ENCODE assay signal across 7 cellular contexts in the genomic region with DNA sequence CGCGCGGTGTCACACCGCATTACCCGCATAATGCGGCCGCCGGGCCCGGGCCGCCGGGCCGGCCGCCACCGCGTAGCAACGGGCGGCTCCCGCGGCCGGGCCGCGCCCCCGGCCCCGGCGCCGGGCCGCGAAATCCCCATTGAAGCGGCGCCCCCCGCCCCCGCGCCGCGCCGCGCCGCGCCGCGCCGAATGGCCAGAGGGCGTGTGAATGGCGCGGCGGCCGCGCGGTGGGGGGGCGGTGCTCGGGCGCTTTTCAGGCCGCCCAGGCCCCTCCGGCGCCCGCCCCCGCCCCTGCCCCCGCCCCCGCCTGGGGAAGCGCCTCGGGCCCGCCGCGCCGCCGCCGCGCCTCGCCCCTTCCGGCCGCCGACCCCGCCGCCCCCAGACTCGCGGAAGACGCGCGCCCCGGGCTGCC. TPM values are rescaled to one million over a fixed set of nuclear protein-coding genes. Genes with fewer than 3 reads are reported as not detected.
DNase-seq lines count a peak whose midpoint lies in the region; ATAC-seq, FAIRE-seq and TF ChIP-seq lines count a peak whose summit lies in the region.

No MANE protein-coding gene starts in this region.

- CTCF ChIA-PET in GM10248 (lab: Yijun Ruan, JAX): no interaction called here

- in situ Hi-C loops in astrocyte of the spinal cord (cut with HindIII; ENCODE audit: low sequenced_read_pairs): no loop called here

- no peaks in the 10 kb centered on the region for H3K4me1 ChIP-seq in urinary bladder (ENCODE audit: insufficient read depth)

- H3K27ac ChIP-seq in KOPT-K1 (ENCODE audit: low read depth, low read length, poor library complexity, severe bottlenecking): peak overlapping the region; percentile 58
- H3K27ac ChIP-seq in urinary bladder (ENCODE audit: low read depth): no peak overlapping the region

- TF ChIP-seq CTCF in GM10248 (IDR thresholded peaks at IDR 0.05; ENCODE audit: control extremely low read depth, extremely low read depth, low read depth, missing control alignments): no peak
- no peak for TF ChIP-seq CTCF in astrocyte of the spinal cord (IDR thresholded peaks at IDR 0.05; ENCODE audit: low read depth, low read length)

- DNase-seq in GM10248 (ENCODE audit: extremely low spot score) (peak; percentile 46), astrocyte of the spinal cord (ENCODE audit: low read depth, low spot score) (no peak), left colon (peak in 1 of 2 donors; percentile 46), GM12891 (ENCODE audit: insufficient read length, low spot score) (no peak), HT-29 (ENCODE audit: low spot score) (no peak)

- ATAC-seq in left colon: peak; percentile 33

- no peak for FAIRE-seq in GM12891 (lab: Jason Lieb, UNC)

- WGBS in urinary bladder: under 1% methylated on average over 80 of the region's 80 CpGs

- H3K4me3 ChIP-seq in astrocyte of the spinal cord (ENCODE audit: low read depth, low read length): peak overlapping the region; percentile 34
- peak overlapping the region; percentile 57 for H3K4me3 ChIP-seq in urinary bladder (ENCODE audit: low read depth, low read length)

- TF ChIP-seq POLR2A in GM12891 (IDR thresholded peaks at IDR 0.05; ENCODE audit: low read depth, low read length): no peak

- H3K36me3 ChIP-seq in KOPT-K1 (ENCODE audit: insufficient read depth, low read length) (no peaks in the 10 kb centered on the region), urinary bladder (ENCODE audit: insufficient read depth) (no peaks in the 10 kb centered on the region)

- H3K9me3 ChIP-seq in KOPT-K1 (ENCODE audit: insufficient read depth, low read length, poor library complexity, severe bottlenecking): no peaks in the 10 kb centered on the region

- intact Hi-C loops in left colon (cut with DNase I, micrococcal nuclease): no loop called here

- POLR2A ChIA-PET in GM10248 (lab: Yijun Ruan, JAX): no interaction called here

TF ChIP-seq in GM12891, 5 proteins besides CTCF, POLR2A, EP300 and RAD21:
- TF ChIP-seq POU2F2 (IDR thresholded peaks at IDR 0.05; ENCODE audit: low read depth, low read length) (no peak), PAX5 (IDR thresholded peaks at IDR 0.05; ENCODE audit: insufficient read depth, low read length, severe bottlenecking) (no peak), TAF1 (IDR thresholded peaks at IDR 0.05; ENCODE audit: low read depth, low read length) (no peak), POLR2AphosphoS5 (IDR thresholded peaks at IDR 0.05; ENCODE audit: low read depth, low read length) (no peak), SPI1 (IDR thresholded peaks at IDR 0.05; ENCODE audit: low read depth, low read length) (no peak)
TF ChIP-seq in GM12891: peak in this region for 0.

RNA-seq across cellular contexts. Expression of gene WNT3, which starts 46.9 kb away (rescaled TPM):
- total RNA-seq in left colon (under 1 TPM; 0.39 to 0.95 TPM), urinary bladder (0.90 TPM)
- 0.54 TPM for polyA plus RNA-seq in urinary bladder
- 0.04 TPM for polyA plus RNA-seq in GM12891 (2012; ENCODE audit: low read depth, missing spikeins)
- 0.08 TPM in 2 replicates for total RNA-seq in HT-29 (2014; rRNA removed; shearing (Covaris generic))
